In the genomic region with DNA sequence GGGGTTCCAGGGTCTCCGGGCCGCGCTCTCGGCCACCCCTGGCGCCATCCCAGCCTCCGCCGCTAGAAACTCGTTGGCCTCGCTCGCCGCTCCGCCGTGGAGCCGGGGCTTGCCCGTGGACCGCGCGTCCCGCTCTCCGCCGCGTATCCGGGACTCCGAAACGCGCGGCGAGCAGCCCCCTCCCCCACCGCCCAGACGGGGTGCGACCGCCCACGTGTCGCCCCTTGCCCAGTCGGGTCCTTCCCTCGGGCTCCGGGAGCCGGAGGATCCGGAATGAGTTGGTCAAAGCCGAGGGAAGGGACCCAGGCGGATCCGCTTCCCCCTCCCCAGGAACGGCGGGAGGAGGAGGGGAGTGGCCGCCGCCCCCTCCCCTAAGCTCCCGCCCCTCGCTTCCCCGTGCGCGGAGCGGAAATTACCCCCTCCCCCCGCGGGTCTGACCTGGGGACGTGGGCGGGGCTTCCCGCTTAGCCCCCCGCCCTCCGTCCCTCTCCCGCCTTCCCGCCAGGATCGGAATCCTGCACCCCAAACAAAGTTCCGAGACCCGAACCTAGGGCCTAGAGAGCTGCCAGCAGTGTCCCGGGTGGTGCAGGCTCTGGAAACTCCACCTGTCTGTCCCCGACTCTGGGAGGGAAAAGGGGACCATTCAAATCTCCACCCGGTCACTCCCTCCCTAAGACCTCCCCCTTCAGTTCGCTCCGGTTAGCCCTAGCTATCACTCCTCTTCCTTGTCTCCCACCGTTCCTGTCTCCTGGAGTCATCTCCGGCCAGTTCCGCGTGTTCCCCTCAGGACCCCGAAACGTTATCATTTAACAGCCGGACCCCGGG, we compare ENCODE assay signal across 1 cellular context.
TF ChIP-seq lines count a peak whose summit lies in the region.

No MANE protein-coding gene starts in this region.

TF ChIP-seq in HepG2, 621 proteins besides CTCF, POLR2A, EP300 and RAD21 (continued from another document and continues in another):
- TF ChIP-seq, protein P1, sequence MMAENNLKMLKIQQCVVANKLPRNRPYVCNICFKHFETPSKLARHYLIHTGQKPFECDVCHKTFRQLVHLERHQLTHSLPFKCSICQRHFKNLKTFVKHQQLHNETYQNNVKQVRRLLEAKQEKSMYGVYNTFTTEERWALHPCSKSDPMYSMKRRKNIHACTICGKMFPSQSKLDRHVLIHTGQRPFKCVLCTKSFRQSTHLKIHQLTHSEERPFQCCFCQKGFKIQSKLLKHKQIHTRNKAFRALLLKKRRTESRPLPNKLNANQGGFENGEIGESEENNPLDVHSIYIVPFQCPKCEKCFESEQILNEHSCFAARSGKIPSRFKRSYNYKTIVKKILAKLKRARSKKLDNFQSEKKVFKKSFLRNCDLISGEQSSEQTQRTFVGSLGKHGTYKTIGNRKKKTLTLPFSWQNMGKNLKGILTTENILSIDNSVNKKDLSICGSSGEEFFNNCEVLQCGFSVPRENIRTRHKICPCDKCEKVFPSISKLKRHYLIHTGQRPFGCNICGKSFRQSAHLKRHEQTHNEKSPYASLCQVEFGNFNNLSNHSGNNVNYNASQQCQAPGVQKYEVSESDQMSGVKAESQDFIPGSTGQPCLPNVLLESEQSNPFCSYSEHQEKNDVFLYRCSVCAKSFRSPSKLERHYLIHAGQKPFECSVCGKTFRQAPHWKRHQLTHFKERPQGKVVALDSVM (CRISPR knock-in tag; IDR thresholded peaks at IDR 0.05), result peak; percentile 83
- TF ChIP-seq, protein P2, sequence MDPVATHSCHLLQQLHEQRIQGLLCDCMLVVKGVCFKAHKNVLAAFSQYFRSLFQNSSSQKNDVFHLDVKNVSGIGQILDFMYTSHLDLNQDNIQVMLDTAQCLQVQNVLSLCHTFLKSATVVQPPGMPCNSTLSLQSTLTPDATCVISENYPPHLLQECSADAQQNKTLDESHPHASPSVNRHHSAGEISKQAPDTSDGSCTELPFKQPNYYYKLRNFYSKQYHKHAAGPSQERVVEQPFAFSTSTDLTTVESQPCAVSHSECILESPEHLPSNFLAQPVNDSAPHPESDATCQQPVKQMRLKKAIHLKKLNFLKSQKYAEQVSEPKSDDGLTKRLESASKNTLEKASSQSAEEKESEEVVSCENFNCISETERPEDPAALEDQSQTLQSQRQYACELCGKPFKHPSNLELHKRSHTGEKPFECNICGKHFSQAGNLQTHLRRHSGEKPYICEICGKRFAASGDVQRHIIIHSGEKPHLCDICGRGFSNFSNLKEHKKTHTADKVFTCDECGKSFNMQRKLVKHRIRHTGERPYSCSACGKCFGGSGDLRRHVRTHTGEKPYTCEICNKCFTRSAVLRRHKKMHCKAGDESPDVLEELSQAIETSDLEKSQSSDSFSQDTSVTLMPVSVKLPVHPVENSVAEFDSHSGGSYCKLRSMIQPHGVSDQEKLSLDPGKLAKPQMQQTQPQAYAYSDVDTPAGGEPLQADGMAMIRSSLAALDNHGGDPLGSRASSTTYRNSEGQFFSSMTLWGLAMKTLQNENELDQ (CRISPR knock-in tag; IDR thresholded peaks at IDR 0.05; ENCODE audit: borderline replicate concordance), result no peak
- TF ChIP-seq ZNF878 (CRISPR knock-in tag; IDR thresholded peaks at IDR 0.05) (0 out of 2 replicates have a peak, but pooled peaks have one; percentile 44), ZFYVE20 (CRISPR knock-in tag; IDR thresholded peaks at IDR 0.05; ENCODE audit: borderline replicate concordance, low read depth) (no peak), ZNF44 (CRISPR knock-in tag; IDR thresholded peaks at IDR 0.05) (no peak; the same call in 1 of the 2 replicates), HOXD1 (CRISPR knock-in tag; IDR thresholded peaks at IDR 0.05) (peak; percentile 92), ZNF737 (CRISPR knock-in tag; IDR thresholded peaks at IDR 0.05; ENCODE audit: borderline replicate concordance) (no peak), ZNF30 (CRISPR knock-in tag; IDR thresholded peaks at IDR 0.05) (peak; percentile 90), WIZ (CRISPR knock-in tag; IDR thresholded peaks at IDR 0.05) (peak; percentile 81; the same call in 1 of the 2 replicates), ZNF792 (CRISPR knock-in tag; IDR thresholded peaks at IDR 0.05) (0 out of 2 replicates have a peak, but pooled peaks have one; percentile 43), CHD2 (IDR thresholded peaks at IDR 0.05; ENCODE audit: low read depth, low read length) (peak; percentile 57; the same call in 1 of the 2 replicates), RFXAP (CRISPR knock-in tag; IDR thresholded peaks at IDR 0.05; ENCODE audit: borderline replicate concordance) (peak; percentile 45; the same call in 1 of the 2 replicates), SRY (CRISPR knock-in tag; IDR thresholded peaks at IDR 0.05) (peak; percentile 89), IRF2 (CRISPR knock-in tag; IDR thresholded peaks at IDR 0.05) (no peak; the same call in 1 of the 2 replicates), ZNF121 (CRISPR knock-in tag; IDR thresholded peaks at IDR 0.05) (peak; percentile 38; the same call in 1 of the 2 replicates), AHR (CRISPR knock-in tag; IDR thresholded peaks at IDR 0.05) (peak; percentile 86; the same call in 1 of the 2 replicates), SSRP1 (CRISPR knock-in tag; IDR thresholded peaks at IDR 0.05) (no peak), ZSCAN12 (CRISPR knock-in tag; IDR thresholded peaks at IDR 0.05) (peak; percentile 24; the same call in 1 of the 2 replicates), DR1 (CRISPR knock-in tag; IDR thresholded peaks at IDR 0.05) (peak; percentile 76), ZNF468 (CRISPR knock-in tag; IDR thresholded peaks at IDR 0.05) (peak; percentile 95; the same call in 1 of the 2 replicates), ZSCAN21 (CRISPR knock-in tag; IDR thresholded peaks at IDR 0.05; ENCODE audit: borderline replicate concordance) (peak; percentile 76), TBL1XR1 (IDR thresholded peaks at IDR 0.05; ENCODE audit: borderline replicate concordance, low read length, partially characterized antibody) (peak; percentile 18), ZNF484 (CRISPR knock-in tag; IDR thresholded peaks at IDR 0.05; ENCODE audit: borderline replicate concordance, low read depth) (no peak; the same call in 1 of the 2 replicates), CREB1 (IDR thresholded peaks at IDR 0.05) (no peak), CREB1 (CRISPR knock-in tag; IDR thresholded peaks at IDR 0.05) (peak; percentile 68), CCAR2 (optimal IDR thresholded peaks at IDR 0.05; ENCODE audit: low read depth, low read length) (peak; percentile 56), YEATS2 (CRISPR knock-in tag; IDR thresholded peaks at IDR 0.05; ENCODE audit: borderline replicate concordance) (peak; percentile 70), ZNF562 (CRISPR knock-in tag; IDR thresholded peaks at IDR 0.05; ENCODE audit: borderline replicate concordance) (no peak), ZNF605 (CRISPR knock-in tag; IDR thresholded peaks at IDR 0.05) (peak; percentile 84; the same call in 1 of the 2 replicates), EHMT2 (IDR thresholded peaks at IDR 0.05; ENCODE audit: borderline replicate concordance, low read depth, low read length) (no peak), JUN (CRISPR knock-in tag; IDR thresholded peaks at IDR 0.05) (peak; percentile 27; the same call in 1 of the 2 replicates), ZNF766 (CRISPR knock-in tag; IDR thresholded peaks at IDR 0.05; ENCODE audit: borderline replicate concordance) (0 out of 2 replicates have a peak, but pooled peaks have one; percentile 26), KDM1A (CRISPR knock-in tag; IDR thresholded peaks at IDR 0.05) (no peak)
- TF ChIP-seq, protein P3, sequence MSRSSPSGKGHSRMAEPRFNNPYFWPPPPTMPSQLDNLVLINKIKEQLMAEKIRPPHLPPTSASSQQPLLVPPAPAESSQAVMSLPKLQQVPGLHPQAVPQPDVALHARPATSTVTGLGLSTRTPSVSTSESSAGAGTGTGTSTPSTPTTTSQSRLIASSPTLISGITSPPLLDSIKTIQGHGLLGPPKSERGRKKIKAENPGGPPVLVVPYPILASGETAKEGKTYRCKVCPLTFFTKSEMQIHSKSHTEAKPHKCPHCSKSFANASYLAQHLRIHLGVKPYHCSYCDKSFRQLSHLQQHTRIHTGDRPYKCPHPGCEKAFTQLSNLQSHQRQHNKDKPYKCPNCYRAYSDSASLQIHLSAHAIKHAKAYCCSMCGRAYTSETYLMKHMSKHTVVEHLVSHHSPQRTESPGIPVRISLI (CRISPR knock-in tag; IDR thresholded peaks at IDR 0.05; ENCODE audit: borderline replicate concordance), result peak; percentile 76
- TF ChIP-seq, protein P4, sequence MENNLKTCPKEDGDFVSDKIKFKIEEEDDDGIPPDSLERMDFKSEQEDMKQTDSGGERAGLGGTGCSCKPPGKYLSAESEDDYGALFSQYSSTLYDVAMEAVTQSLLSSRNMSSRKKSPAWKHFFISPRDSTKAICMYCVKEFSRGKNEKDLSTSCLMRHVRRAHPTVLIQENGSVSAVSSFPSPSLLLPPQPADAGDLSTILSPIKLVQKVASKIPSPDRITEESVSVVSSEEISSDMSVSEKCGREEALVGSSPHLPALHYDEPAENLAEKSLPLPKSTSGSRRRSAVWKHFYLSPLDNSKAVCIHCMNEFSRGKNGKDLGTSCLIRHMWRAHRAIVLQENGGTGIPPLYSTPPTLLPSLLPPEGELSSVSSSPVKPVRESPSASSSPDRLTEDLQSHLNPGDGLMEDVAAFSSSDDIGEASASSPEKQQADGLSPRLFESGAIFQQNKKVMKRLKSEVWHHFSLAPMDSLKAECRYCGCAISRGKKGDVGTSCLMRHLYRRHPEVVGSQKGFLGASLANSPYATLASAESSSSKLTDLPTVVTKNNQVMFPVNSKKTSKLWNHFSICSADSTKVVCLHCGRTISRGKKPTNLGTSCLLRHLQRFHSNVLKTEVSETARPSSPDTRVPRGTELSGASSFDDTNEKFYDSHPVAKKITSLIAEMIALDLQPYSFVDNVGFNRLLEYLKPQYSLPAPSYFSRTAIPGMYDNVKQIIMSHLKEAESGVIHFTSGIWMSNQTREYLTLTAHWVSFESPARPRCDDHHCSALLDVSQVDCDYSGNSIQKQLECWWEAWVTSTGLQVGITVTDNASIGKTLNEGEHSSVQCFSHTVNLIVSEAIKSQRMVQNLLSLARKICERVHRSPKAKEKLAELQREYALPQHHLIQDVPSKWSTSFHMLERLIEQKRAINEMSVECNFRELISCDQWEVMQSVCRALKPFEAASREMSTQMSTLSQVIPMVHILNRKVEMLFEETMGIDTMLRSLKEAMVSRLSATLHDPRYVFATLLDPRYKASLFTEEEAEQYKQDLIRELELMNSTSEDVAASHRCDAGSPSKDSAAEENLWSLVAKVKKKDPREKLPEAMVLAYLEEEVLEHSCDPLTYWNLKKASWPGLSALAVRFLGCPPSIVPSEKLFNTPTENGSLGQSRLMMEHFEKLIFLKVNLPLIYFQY (CRISPR knock-in tag; IDR thresholded peaks at IDR 0.05; ENCODE audit: borderline replicate concordance), result 0 out of 2 replicates have a peak, but pooled peaks have one; percentile 40
- TF ChIP-seq, protein P5, sequence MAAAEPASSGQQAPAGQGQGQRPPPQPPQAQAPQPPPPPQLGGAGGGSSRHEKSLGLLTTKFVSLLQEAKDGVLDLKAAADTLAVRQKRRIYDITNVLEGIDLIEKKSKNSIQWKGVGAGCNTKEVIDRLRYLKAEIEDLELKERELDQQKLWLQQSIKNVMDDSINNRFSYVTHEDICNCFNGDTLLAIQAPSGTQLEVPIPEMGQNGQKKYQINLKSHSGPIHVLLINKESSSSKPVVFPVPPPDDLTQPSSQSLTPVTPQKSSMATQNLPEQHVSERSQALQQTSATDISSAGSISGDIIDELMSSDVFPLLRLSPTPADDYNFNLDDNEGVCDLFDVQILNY (CRISPR knock-in tag; conservative IDR thresholded peaks at IDR 0.05), result peak; percentile 72
- TF ChIP-seq, protein P6, sequence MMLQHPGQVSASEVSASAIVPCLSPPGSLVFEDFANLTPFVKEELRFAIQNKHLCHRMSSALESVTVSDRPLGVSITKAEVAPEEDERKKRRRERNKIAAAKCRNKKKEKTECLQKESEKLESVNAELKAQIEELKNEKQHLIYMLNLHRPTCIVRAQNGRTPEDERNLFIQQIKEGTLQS (CRISPR knock-in tag; IDR thresholded peaks at IDR 0.05), result peak; percentile 67
- TF ChIP-seq, protein P7, sequence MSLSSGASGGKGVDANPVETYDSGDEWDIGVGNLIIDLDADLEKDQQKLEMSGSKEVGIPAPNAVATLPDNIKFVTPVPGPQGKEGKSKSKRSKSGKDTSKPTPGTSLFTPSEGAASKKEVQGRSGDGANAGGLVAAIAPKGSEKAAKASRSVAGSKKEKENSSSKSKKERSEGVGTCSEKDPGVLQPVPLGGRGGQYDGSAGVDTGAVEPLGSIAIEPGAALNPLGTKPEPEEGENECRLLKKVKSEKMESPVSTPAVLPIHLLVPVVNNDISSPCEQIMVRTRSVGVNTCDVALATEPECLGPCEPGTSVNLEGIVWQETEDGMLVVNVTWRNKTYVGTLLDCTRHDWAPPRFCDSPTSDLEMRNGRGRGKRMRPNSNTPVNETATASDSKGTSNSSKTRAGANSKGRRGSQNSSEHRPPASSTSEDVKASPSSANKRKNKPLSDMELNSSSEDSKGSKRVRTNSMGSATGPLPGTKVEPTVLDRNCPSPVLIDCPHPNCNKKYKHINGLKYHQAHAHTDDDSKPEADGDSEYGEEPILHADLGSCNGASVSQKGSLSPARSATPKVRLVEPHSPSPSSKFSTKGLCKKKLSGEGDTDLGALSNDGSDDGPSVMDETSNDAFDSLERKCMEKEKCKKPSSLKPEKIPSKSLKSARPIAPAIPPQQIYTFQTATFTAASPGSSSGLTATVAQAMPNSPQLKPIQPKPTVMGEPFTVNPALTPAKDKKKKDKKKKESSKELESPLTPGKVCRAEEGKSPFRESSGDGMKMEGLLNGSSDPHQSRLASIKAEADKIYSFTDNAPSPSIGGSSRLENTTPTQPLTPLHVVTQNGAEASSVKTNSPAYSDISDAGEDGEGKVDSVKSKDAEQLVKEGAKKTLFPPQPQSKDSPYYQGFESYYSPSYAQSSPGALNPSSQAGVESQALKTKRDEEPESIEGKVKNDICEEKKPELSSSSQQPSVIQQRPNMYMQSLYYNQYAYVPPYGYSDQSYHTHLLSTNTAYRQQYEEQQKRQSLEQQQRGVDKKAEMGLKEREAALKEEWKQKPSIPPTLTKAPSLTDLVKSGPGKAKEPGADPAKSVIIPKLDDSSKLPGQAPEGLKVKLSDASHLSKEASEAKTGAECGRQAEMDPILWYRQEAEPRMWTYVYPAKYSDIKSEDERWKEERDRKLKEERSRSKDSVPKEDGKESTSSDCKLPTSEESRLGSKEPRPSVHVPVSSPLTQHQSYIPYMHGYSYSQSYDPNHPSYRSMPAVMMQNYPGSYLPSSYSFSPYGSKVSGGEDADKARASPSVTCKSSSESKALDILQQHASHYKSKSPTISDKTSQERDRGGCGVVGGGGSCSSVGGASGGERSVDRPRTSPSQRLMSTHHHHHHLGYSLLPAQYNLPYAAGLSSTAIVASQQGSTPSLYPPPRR (CRISPR knock-in tag; IDR thresholded peaks at IDR 0.05; ENCODE audit: borderline replicate concordance), result peak; percentile 86
